In the genomic region with DNA sequence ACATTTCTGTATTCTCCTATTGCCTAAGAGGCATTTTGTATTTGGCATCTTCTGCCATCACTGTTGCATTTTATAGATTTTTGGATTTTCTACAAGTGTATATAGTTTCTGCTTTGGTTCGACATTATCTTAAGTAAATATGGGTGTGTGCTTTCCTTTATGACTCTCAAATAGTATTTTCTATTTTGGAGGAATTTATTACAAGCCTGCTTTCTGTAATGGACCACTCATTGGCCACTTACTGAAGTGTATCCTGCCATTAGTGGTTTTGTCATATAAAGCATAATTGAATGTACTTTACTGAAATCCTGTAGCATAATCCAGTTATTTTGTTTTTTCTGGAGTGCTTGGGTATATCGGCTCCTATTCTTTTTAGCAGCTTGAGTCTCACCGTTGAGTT, we compare ENCODE assay signal across 1 cellular context.
TF ChIP-seq lines count a peak whose summit lies in the region.

No MANE protein-coding gene starts in this region.

TF ChIP-seq in HEK293, 187 proteins besides CTCF, POLR2A, EP300 and RAD21 (continued from another document):
- TF ChIP-seq, protein P1, sequence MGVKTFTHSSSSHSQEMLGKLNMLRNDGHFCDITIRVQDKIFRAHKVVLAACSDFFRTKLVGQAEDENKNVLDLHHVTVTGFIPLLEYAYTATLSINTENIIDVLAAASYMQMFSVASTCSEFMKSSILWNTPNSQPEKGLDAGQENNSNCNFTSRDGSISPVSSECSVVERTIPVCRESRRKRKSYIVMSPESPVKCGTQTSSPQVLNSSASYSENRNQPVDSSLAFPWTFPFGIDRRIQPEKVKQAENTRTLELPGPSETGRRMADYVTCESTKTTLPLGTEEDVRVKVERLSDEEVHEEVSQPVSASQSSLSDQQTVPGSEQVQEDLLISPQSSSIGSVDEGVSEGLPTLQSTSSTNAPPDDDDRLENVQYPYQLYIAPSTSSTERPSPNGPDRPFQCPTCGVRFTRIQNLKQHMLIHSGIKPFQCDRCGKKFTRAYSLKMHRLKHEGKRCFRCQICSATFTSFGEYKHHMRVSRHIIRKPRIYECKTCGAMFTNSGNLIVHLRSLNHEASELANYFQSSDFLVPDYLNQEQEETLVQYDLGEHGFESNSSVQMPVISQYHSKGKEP (tag by site-specific recombination; IDR thresholded peaks at IDR 0.05): 0 out of 2 replicates have a peak, but pooled peaks have one; percentile 5
- no peak for TF ChIP-seq ZNF266 (tag by site-specific recombination; IDR thresholded peaks at IDR 0.05; ENCODE audit: low read depth)
- TF ChIP-seq, protein P2, sequence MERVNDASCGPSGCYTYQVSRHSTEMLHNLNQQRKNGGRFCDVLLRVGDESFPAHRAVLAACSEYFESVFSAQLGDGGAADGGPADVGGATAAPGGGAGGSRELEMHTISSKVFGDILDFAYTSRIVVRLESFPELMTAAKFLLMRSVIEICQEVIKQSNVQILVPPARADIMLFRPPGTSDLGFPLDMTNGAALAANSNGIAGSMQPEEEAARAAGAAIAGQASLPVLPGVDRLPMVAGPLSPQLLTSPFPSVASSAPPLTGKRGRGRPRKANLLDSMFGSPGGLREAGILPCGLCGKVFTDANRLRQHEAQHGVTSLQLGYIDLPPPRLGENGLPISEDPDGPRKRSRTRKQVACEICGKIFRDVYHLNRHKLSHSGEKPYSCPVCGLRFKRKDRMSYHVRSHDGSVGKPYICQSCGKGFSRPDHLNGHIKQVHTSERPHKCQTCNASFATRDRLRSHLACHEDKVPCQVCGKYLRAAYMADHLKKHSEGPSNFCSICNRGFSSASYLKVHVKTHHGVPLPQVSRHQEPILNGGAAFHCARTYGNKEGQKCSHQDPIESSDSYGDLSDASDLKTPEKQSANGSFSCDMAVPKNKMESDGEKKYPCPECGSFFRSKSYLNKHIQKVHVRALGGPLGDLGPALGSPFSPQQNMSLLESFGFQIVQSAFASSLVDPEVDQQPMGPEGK (tag by site-specific recombination; IDR thresholded peaks at IDR 0.05): no peak
- TF ChIP-seq ZNF776 (tag by site-specific recombination; IDR thresholded peaks at IDR 0.05; ENCODE audit: borderline replicate concordance): no peak
- no peak for TF ChIP-seq HOXD13 (CRISPR knock-in tag; IDR thresholded peaks at IDR 0.05; ENCODE audit: borderline replicate concordance)
